In genomic region chr11:7600205-7600775, GRCh38 we compare ENCODE assay signal across 8 cellular contexts.
DNase-seq lines count a peak whose midpoint lies in the region; ATAC-seq and TF ChIP-seq lines count a peak whose summit lies in the region.

No MANE protein-coding gene starts in this region.

- H3K9me3 ChIP-seq in esophagus (ENCODE audit: control insufficient read depth in 2 of 2, insufficient read depth in 1 of 2, low read depth in 1 of 2, low read length in 1 of 2) = no peaks in the 10 kb centered on the region

- no peak for ATAC-seq in GM21528 (IDR thresholded peaks at IDR 0.05; ENCODE audit: low FRiP score, unreplicated experiment)

- peaks cover 4% of the 10 kb centered on the region for H3K36me3 Mint-ChIP-seq in neural crest cell (ENCODE audit: low read depth)

- peaks cover 36% of the 10 kb centered on the region for H3K4me1 Mint-ChIP-seq in neural crest cell

- TF ChIP-seq CTCF in neural crest cell (conservative IDR thresholded peaks at IDR 0.05) (no peak), GM10248 (IDR thresholded peaks at IDR 0.05; ENCODE audit: control extremely low read depth, extremely low read depth, low read depth, missing control alignments) (no peak)

- CTCF ChIA-PET in GM10248 (lab: Yijun Ruan, JAX) = interaction anchor here (0.7 to 1.3 kb wide), 3 partner anchors 8 to 247 kb away, joined by 3 to 4 read pairs (median 3); no protein-coding TSS in a partner anchor

- DNase-seq in AG20443 (ENCODE audit: low spot score) (peak; percentile 76), NCI-H226 (peak; percentile 96), neural crest cell (ENCODE audit: low read depth, low spot score) (peak; percentile 15), GM10248 (ENCODE audit: extremely low spot score) (no peak), NCI-H1417 treated with DMSO at 0.1 percent for 48 hours (lab: John Stamatoyannopoulos, UW) (no peak)
- no peak for DNase-seq in stimulated activated CD4-positive, alpha-beta T cell treated with anti-CD3 and anti-CD28 coated beads, Interleukin-4, amount 100 ng/mL, for 24 hours

- H3K36me3 ChIP-seq in esophagus (ENCODE audit: control insufficient read depth in 2 of 2, insufficient read depth in 2 of 2, low read length in 1 of 2) = peaks cover 0 to 4% of the 10 kb centered on the region in 2 donors

- no peaks in the 10 kb centered on the region for H3K27me3 ChIP-seq in esophagus (ENCODE audit: control insufficient read depth in 1 of 2, insufficient read depth in 2 of 2, low read length in 2 of 2)

- H3K9me3 Mint-ChIP-seq in neural crest cell = peaks cover 5% of the 10 kb centered on the region

- H3K27me3 Mint-ChIP-seq in neural crest cell (ENCODE audit: low read depth) = no peaks in the 10 kb centered on the region

- POLR2A ChIA-PET in GM10248 (lab: Yijun Ruan, JAX) = no interaction called here

- peak overlapping the region; percentile 64 for H3K27ac Mint-ChIP-seq in neural crest cell (ENCODE audit: unreplicated experiment)

- H3K4me3 Mint-ChIP-seq in neural crest cell = peak overlapping the region; percentile 59

- H3K27ac ChIP-seq in esophagus (ENCODE audit: low read depth in 2 of 2, low read length in 1 of 2) = peak overlapping the region; percentile 71 to 82

- H3K4me1 ChIP-seq in esophagus (ENCODE audit: control insufficient read depth in 2 of 2, insufficient read depth in 2 of 2, low read length in 1 of 2) = peaks cover 4 to 12% of the 10 kb centered on the region in 2 donors

- 45 to 51% methylated on average over 6 of the region's 6 CpGs for WGBS in esophagus, 2 donors

- no peak overlapping the region for H3K4me3 ChIP-seq in esophagus (ENCODE audit: low read depth in 1 of 2, low read length in 2 of 2)

Comparison
In these comparisons a context has a peak if more than half of its experiments do, and no peak if none do; other contexts are left out.
1. DNase-seq: peak in AG20443 (single experiment), NCI-H226 (single experiment) and neural crest cell (single experiment); none in GM10248 (single experiment), stimulated activated CD4-positive, alpha-beta T cell treated with anti-CD3 and anti-CD28 coated beads, Interleukin-4, amount 100 ng/mL, for 24 hours (single experiment) and NCI-H1417 treated with DMSO at 0.1 percent for 48 hours (single experiment).